In the genomic region with DNA sequence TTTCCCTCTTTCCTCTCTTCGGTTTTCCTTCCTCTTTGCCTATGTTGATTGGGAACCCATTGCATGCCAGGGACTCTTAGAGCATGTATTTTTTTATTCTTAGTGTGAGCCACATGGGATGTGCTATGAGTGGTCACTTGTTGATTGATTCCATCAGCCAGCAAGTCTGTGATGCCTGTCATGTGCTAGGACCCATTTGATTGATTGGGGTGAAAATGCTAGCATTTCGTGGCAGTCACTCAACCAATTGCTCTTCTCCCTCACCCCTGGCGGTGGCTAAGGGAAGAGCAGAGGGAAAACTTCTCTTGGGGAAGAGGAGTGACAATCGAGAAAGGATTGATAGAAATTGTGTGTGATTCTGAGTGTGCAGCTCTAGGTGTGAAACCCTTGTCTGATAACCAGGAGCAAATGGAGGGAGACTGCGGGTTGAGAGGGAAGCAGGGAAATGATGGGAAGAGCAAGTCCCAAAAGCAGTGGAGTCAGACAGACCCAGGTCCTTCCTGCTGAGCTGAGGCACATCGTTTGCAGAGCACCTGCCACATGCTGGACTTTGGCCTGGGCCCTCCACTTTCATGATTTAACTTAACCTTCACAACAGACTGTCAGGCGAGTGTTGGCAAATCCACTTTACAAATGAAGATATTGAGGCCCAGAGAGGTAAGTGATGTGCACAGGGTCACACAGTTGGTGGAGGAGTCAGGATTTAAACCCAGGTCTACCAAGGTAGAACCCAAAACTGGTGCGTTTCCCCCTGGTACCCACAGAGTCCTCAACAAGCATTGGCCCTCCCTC, we compare ENCODE assay signal across 17 cellular contexts. TPM values are rescaled to one million over a fixed set of nuclear protein-coding genes. Genes with fewer than 3 reads are reported as not detected.
DNase-seq lines count a peak whose midpoint lies in the region; ATAC-seq, FAIRE-seq and TF ChIP-seq lines count a peak whose summit lies in the region.
"Had no signal": no experiment of that assay in that cellular context is flagged by ENCODE, and none has a peak within 500 bp of the region (broad histone marks: within the 10 kb centered on the region; RNA-seq: fewer than 3 reads in every experiment).

No MANE protein-coding gene starts in this region.

- H3K4me1 ChIP-seq in BLaER1 treated with 17β-estradiol and CSF1 and Interleukin-3, amounts not matched to agents 10 nM and 100 nM = peaks cover 13 to 31% (median 20%) of the 10 kb centered on the region in 10 experiments
- H3K4me1 ChIP-seq in HepG2 (ENCODE audit: insufficient read depth, low read length) = peaks cover 24% of the 10 kb centered on the region
- H3K4me1 ChIP-seq: tibial nerve had no signal

- no peaks in the 10 kb centered on the region for H3K27me3 ChIP-seq in BLaER1 treated with 17β-estradiol and CSF1 and Interleukin-3, amounts not matched to agents 10 nM and 100 nM
- H3K27me3 ChIP-seq in HepG2 (ENCODE audit: control insufficient read depth in 1 of 2, insufficient read depth in 2 of 2, low read length in 2 of 2) = no peaks in the 10 kb centered on the region
- H3K27me3 ChIP-seq: tibial nerve had no signal

- TF ChIP-seq RAD21 in HepG2 (CRISPR knock-in tag; IDR thresholded peaks at IDR 0.05) = no peak

- WGBS in HepG2 (ENCODE audit: low lambda C conversion rate) = 55% methylated on average over 8 of the region's 8 CpGs

- FAIRE-seq in HepG2 (lab: Jason Lieb, UNC) = peak; percentile 18

- DNase-seq in HT-29 (ENCODE audit: low spot score) (peak; percentile 8), HepG2 (ENCODE audit: low spot score) (peak; percentile 22), NCI-H774 (lab: John Stamatoyannopoulos, UW) (no peak), dedifferentiated amniotic fluid mesenchymal stem cell (ENCODE audit: extremely low spot score) (no peak), NCI-H446 treated with DMSO at 0.1 percent for 48 hours (lab: John Stamatoyannopoulos, UW) (no peak)
- DNase-seq: activated CD4-positive, alpha-beta memory T cell treated with anti-CD3 and anti-CD28 coated beads for 36 hours; CD8-positive, alpha-beta T cell; mucosa of descending colon; NCI-H1048; NCI-H69 had no signal

- TF ChIP-seq EP300 in HepG2 (IDR thresholded peaks at IDR 0.05; ENCODE audit: low read depth in 2 of 2, low read length in 2 of 2) = no peak
- TF ChIP-seq EP300 in HepG2 (CRISPR knock-in tag; IDR thresholded peaks at IDR 0.05; ENCODE audit: borderline replicate concordance) = no peak

- H3K9ac ChIP-seq in BLaER1 treated with 17β-estradiol and CSF1 and Interleukin-3, amounts not matched to agents 10 nM and 100 nM = no peak overlapping the region
- no peak overlapping the region for H3K9ac ChIP-seq in HepG2 (ENCODE audit: insufficient read depth, low read depth, low read length)

- no peak overlapping the region for H3K4me3 ChIP-seq in BLaER1 treated with 17β-estradiol and CSF1 and Interleukin-3, amounts not matched to agents 10 nM and 100 nM
- no peak overlapping the region for H3K4me3 ChIP-seq in HepG2 (replicated peaks in 1 of 3; ENCODE audit: insufficient read depth in 1 of 3, low read depth in 2 of 3, low read length in 3 of 3)
- H3K4me3 ChIP-seq: mucosa of descending colon, tibial nerve had no signal

- H3K36me3 Mint-ChIP-seq in brain = no peaks in the 10 kb centered on the region
- H3K36me3 Mint-ChIP-seq: activated CD4-positive, alpha-beta memory T cell treated with anti-CD3 and anti-CD28 coated beads for 36 hours; activated naive CD4-positive, alpha-beta T cell treated with anti-CD3 and anti-CD28 coated beads, Interleukin-2, amount 50 U/mL, for 72 hours; CD8-positive, alpha-beta T cell had no signal

- H3K9me3 ChIP-seq in BLaER1 treated with 17β-estradiol and CSF1 and Interleukin-3, amounts not matched to agents 10 nM and 100 nM (replicated peaks in 1 of 11) = peaks cover 7 to 15% (median 11%) of the 10 kb centered on the region in 11 experiments; a peak in 20 of 22 replicates
- no peaks in the 10 kb centered on the region for H3K9me3 ChIP-seq in HepG2 (ENCODE audit: low read length)
- H3K9me3 ChIP-seq: mucosa of descending colon, tibial nerve had no signal

- no peaks in the 10 kb centered on the region for H3K79me2 ChIP-seq in HepG2 (ENCODE audit: insufficient read depth, low read length)

- H3K27me3 Mint-ChIP-seq in brain = peaks cover 17% of the 10 kb centered on the region

- H2AFZ ChIP-seq in HepG2 (ENCODE audit: low read length) = no peak overlapping the region

- H3K4me3 Mint-ChIP-seq in brain = no peak overlapping the region
- H3K4me3 Mint-ChIP-seq: activated CD4-positive, alpha-beta memory T cell treated with anti-CD3 and anti-CD28 coated beads for 36 hours; CD8-positive, alpha-beta T cell; T-helper 1 cell treated with Interleukin-12 subunit alpha and Interleukin-12 subunit beta and Interleukin-4 antibody, amounts not matched to agents 30 μg/mL and 1 μg/mL, for 36 hours had no signal

- H3K27ac ChIP-seq in BLaER1 treated with 17β-estradiol and CSF1 and Interleukin-3, amounts not matched to agents 10 nM and 100 nM = no peak overlapping the region
- H3K27ac ChIP-seq in HepG2 (ENCODE audit: extremely low read length, insufficient read depth, low read length) = peak overlapping the region; percentile 39
- H3K27ac ChIP-seq: HL-60, tibial nerve had no signal

- POLR2A ChIA-PET in HepG2 (lab: Yijun Ruan, JAX) = interaction anchor here (1.1 to 2.3 kb wide), 2 partner anchors 43 to 45 kb away, joined by 4 to 14 read pairs; no protein-coding TSS in a partner anchor

- no peaks in the 10 kb centered on the region for H3K36me3 ChIP-seq in BLaER1 treated with 17β-estradiol and CSF1 and Interleukin-3, amounts not matched to agents 10 nM and 100 nM
- peaks cover 0 to 3% of the 10 kb centered on the region in 2 experiments; a peak in 2 of 5 replicates for H3K36me3 ChIP-seq in HepG2 (replicated peaks in 1 of 2; ENCODE audit: control insufficient read depth in 1 of 2, insufficient read depth in 2 of 2, low read length in 2 of 2)
- H3K36me3 ChIP-seq: tibial nerve had no signal

- in situ Hi-C loops in HepG2 (cut with HindIII; ENCODE audit: extremely low pct_ligation_motif_present, low pct_unique_long_range_greater_than_20kb) = no loop called here

- TF ChIP-seq CTCF in brain (conservative IDR thresholded peaks at IDR 0.05) (no peak), HepG2 (CRISPR knock-in tag; IDR thresholded peaks at IDR 0.05) (no peak)

- no peaks in the 10 kb centered on the region for H4K20me1 ChIP-seq in BLaER1 treated with 17β-estradiol and CSF1 and Interleukin-3, amounts not matched to agents 10 nM and 100 nM
- no peaks in the 10 kb centered on the region for H4K20me1 ChIP-seq in HepG2 (ENCODE audit: insufficient read depth, low read length)

- no peaks in the 10 kb centered on the region for H3K9me3 Mint-ChIP-seq in brain
- H3K9me3 Mint-ChIP-seq: activated CD4-positive, alpha-beta memory T cell treated with anti-CD3 and anti-CD28 coated beads for 36 hours; activated naive CD4-positive, alpha-beta T cell treated with anti-CD3 and anti-CD28 coated beads, Interleukin-2, amount 50 U/mL, for 72 hours; CD8-positive, alpha-beta T cell; T-helper 1 cell treated with Interleukin-12 subunit alpha and Interleukin-12 subunit beta and Interleukin-4 antibody, amounts not matched to agents 30 μg/mL and 1 μg/mL, for 36 hours had no signal

- intact Hi-C loops in HepG2 (cut with micrococcal nuclease; ENCODE audit: unreplicated experiment) = loop anchor here (1.0 kb wide), 1 partner anchor 44 kb away; no protein-coding TSS in a partner anchor

- H3K4me2 ChIP-seq in BLaER1 treated with 17β-estradiol and CSF1 and Interleukin-3, amounts not matched to agents 10 nM and 100 nM = peak overlapping the region in 9 of 11 experiments; percentile 4 to 56 (median 38); a peak in 12 of 22 replicates
- peak overlapping the region; percentile 16; the same call in 1 of the 2 replicates for H3K4me2 ChIP-seq in HepG2 (ENCODE audit: low read depth, low read length)

- peak overlapping the region in 3 of 5 experiments; percentile 4 to 75 (median 56) for H3K27ac Mint-ChIP-seq in brain
- H3K27ac Mint-ChIP-seq: activated CD4-positive, alpha-beta memory T cell treated with anti-CD3 and anti-CD28 coated beads for 36 hours; activated naive CD4-positive, alpha-beta T cell treated with anti-CD3 and anti-CD28 coated beads, Interleukin-2, amount 50 U/mL, for 72 hours; CD8-positive, alpha-beta T cell; T-helper 1 cell treated with Interleukin-12 subunit alpha and Interleukin-12 subunit beta and Interleukin-4 antibody, amounts not matched to agents 30 μg/mL and 1 μg/mL, for 36 hours had no signal

- no TSS peak for BruUV-seq in HepG2 (replicated peaks; lab: Mats Ljungman, UMichigan)

- peaks cover 47% of the 10 kb centered on the region for H3K4me1 Mint-ChIP-seq in brain

- peak; percentile 48 for ATAC-seq in HepG2
- no peak for ATAC-seq in HG03135 (IDR thresholded peaks at IDR 0.05; ENCODE audit: unreplicated experiment)
- ATAC-seq: activated naive CD4-positive, alpha-beta T cell treated with anti-CD3 and anti-CD28 coated beads, Interleukin-2, amount 50 U/mL, for 72 hours; CD8-positive, alpha-beta T cell; mucosa of descending colon had no signal

- no peak for TF ChIP-seq POLR2A in HepG2 (IDR thresholded peaks at IDR 0.05; ENCODE audit: insufficient read depth in 1 of 2, low read depth in 2 of 2, low read length in 2 of 2)

- CTCF ChIA-PET in HepG2 (lab: Yijun Ruan, JAX; ENCODE audit: low intra/inter-chr PET ratio, low total read pairs) = no interaction called here

RNA-seq across cellular contexts. Expression of gene SLC6A11, which starts 40.0 kb away (rescaled TPM):
- not detected in 2 replicates for total RNA-seq in HT-29 (2014; rRNA removed; shearing (Covaris generic))
- polyA plus RNA-seq in brain (ENCODE audit: insufficient read depth, low read depth, low replicate concordance) (10.3 TPM), HepG2 (2011; rRNA removed) (17.9 and 30.4 TPM in 2 replicates)
- 16.4 and 34.5 TPM in 2 replicates for total RNA-seq in HepG2 (2016; rRNA removed; fragmentation: Illumina TruSeq; extraction: Trizol)
- 3.6 and 3.7 TPM in 2 replicates for total RNA-seq in HepG2 (2016; cell fraction: cytosol; rRNA removed; fragmentation: Illumina TruSeq; extraction: Trizol; ENCODE audit: low read depth)
- 15.1 and 36.1 TPM in 2 replicates for total RNA-seq in HepG2 (2016; cell fraction: insoluble cytoplasmic fraction; rRNA removed; fragmentation: Illumina TruSeq; extraction: Trizol)
- total RNA-seq in HepG2 (2016; cell fraction: membrane; rRNA removed; fragmentation: Illumina TruSeq; extraction: Trizol) = 10.4 and 11.0 TPM in 2 replicates
- total RNA-seq in HepG2 (2016; cell fraction: nucleus; rRNA removed; fragmentation: Illumina TruSeq; extraction: Trizol) = 42.8 and 45.6 TPM in 2 replicates
- 11.3 and 15.1 TPM in 2 replicates for polyA plus RNA-seq in HepG2 (2011; cell fraction: cytosol; rRNA removed)
- polyA plus RNA-seq in HepG2 (2011; cell fraction: nucleus; rRNA removed) = 48.6 and 62.7 TPM in 2 replicates
- 10.5 and 12.6 TPM in 2 replicates for polyA plus RNA-seq in HepG2 (2012)
- 2.5 TPM in 2 replicates for polyA plus RNA-seq in HepG2 (2016; cell fraction: cytosol; fragmentation: Illumina TruSeq; extraction: Trizol; ENCODE audit: low read depth)
- 11.9 and 14.6 TPM in 2 replicates for polyA plus RNA-seq in HepG2 (2016; cell fraction: insoluble cytoplasmic fraction; fragmentation: Illumina TruSeq; extraction: Trizol; ENCODE audit: low read depth)
- 5.5 and 6.6 TPM in 2 replicates for polyA plus RNA-seq in HepG2 (2016; cell fraction: membrane; fragmentation: Illumina TruSeq; extraction: Trizol; ENCODE audit: low read depth)
- polyA plus RNA-seq in HepG2 (2016; cell fraction: nucleus; fragmentation: Illumina TruSeq; extraction: Trizol; ENCODE audit: insufficient read depth, low read depth) = 51.4 and 54.6 TPM in 2 replicates
- 0.02 and 26.3 TPM in 2 replicates for polyA minus RNA-seq in HepG2 (2011; rRNA and poly(A)+ RNA removed; ENCODE audit: low replicate concordance)
- 7.0 and 11.0 TPM in 2 replicates for polyA minus RNA-seq in HepG2 (2011; cell fraction: cytosol; rRNA and poly(A)+ RNA removed)
- polyA minus RNA-seq in HepG2 (2011; cell fraction: nucleus; rRNA and poly(A)+ RNA removed) = 34.5 and 44.1 TPM in 2 replicates
- total RNA-seq: activated CD4-positive, alpha-beta memory T cell treated with anti-CD3 and anti-CD28 coated beads for 36 hours; activated naive CD4-positive, alpha-beta T cell treated with anti-CD3 and anti-CD28 coated beads, Interleukin-2, amount 50 U/mL, for 72 hours; CD8-positive, alpha-beta T cell had no signal

Comparison
In these comparisons a context has a peak if more than half of its experiments do, and no peak if none do; other contexts are left out.
1. DNase-seq: peak in HT-29 (single experiment) and HepG2 (single experiment); none in NCI-H774 (single experiment), dedifferentiated amniotic fluid mesenchymal stem cell (single experiment) and NCI-H446 treated with DMSO at 0.1 percent for 48 hours (single experiment).